ENCODE assay signal across 16 cellular contexts in genomic region chr7:156777364-156778069, GRCh38.
DNase-seq lines count a peak whose midpoint lies in the region; ATAC-seq lines count a peak whose summit lies in the region.
"Had no signal": no experiment of that assay in that cellular context is flagged by ENCODE, and none has a peak within 500 bp of the region (broad histone marks: within the 10 kb centered on the region; RNA-seq: fewer than 3 reads in every experiment).

No MANE protein-coding gene starts in this region.

- H3K4me3 Mint-ChIP-seq in activated T-helper 17 cell treated with anti-CD3 and anti-CD28 coated beads, Interleukin-2, amount 50 U/mL, for 72 hours = peak overlapping the region; percentile 72
- H3K4me3 Mint-ChIP-seq: neural crest cell had no signal

- H3K36me3 Mint-ChIP-seq in activated T-helper 17 cell treated with anti-CD3 and anti-CD28 coated beads, Interleukin-2, amount 50 U/mL, for 72 hours (ENCODE audit: low read depth) = peaks cover 8% of the 10 kb centered on the region

- H3K27me3 Mint-ChIP-seq in activated T-helper 17 cell treated with anti-CD3 and anti-CD28 coated beads, Interleukin-2, amount 50 U/mL, for 72 hours = no peaks in the 10 kb centered on the region

- peak; percentile 95 for ATAC-seq in activated T-helper 17 cell treated with anti-CD3 and anti-CD28 coated beads, Interleukin-2, amount 50 U/mL, for 72 hours (replicated peaks)
- ATAC-seq: K562 had no signal

- peak overlapping the region; percentile 94 for H3K27ac Mint-ChIP-seq in activated T-helper 17 cell treated with anti-CD3 and anti-CD28 coated beads, Interleukin-2, amount 50 U/mL, for 72 hours

- peaks cover 3% of the 10 kb centered on the region for H3K9me3 Mint-ChIP-seq in activated T-helper 17 cell treated with anti-CD3 and anti-CD28 coated beads, Interleukin-2, amount 50 U/mL, for 72 hours

- peaks cover 27% of the 10 kb centered on the region for H3K4me1 Mint-ChIP-seq in activated T-helper 17 cell treated with anti-CD3 and anti-CD28 coated beads, Interleukin-2, amount 50 U/mL, for 72 hours

- DNase-seq in activated CD4-positive, alpha-beta T cell treated with anti-CD3 and anti-CD28 coated beads for 48 hours = peak; percentile 61
- no peak for DNase-seq in activated CD4-positive, alpha-beta T cell treated with anti-CD3 and anti-CD28 coated beads for 1 hour
- DNase-seq in HT1080 (ENCODE audit: low read depth) (peak; percentile 61), myocyte (ENCODE audit: low read depth) (peak; percentile 24), D341Med (ENCODE audit: low spot score) (no peak), NCI-H128 (lab: John Stamatoyannopoulos, UW; ENCODE audit: unreplicated experiment) (no peak)
- no peak for DNase-seq in effector CD4-positive, alpha-beta T cell
- DNase-seq: erythroblast, hypothalamus, NCI-H1694 treated with DMSO at 0.1 percent for 48 hours, NCI-H748 treated with DMSO at 0.1 percent for 48 hours, T1000, uterus had no signal

Comparison
In these comparisons a context has a peak if more than half of its experiments do, and no peak if none do; other contexts are left out.
1. DNase-seq: peak in activated CD4-positive, alpha-beta T cell treated with anti-CD3 and anti-CD28 coated beads for 48 hours (single experiment), HT1080 (single experiment) and myocyte (single experiment); none in activated CD4-positive, alpha-beta T cell treated with anti-CD3 and anti-CD28 coated beads for 1 hour (single experiment), effector CD4-positive, alpha-beta T cell (single experiment), D341Med (single experiment) and NCI-H128 (single experiment).